Comparison of ENCODE assay signal across 9 cellular contexts in genomic region chr16:67399218-67399733, GRCh38. TPM values are rescaled to one million over a fixed set of nuclear protein-coding genes. Genes with fewer than 3 reads are reported as not detected.
DNase-seq lines count a peak whose midpoint lies in the region; ATAC-seq, FAIRE-seq and TF ChIP-seq lines count a peak whose summit lies in the region.
"Had no signal": no experiment of that assay in that cellular context is flagged by ENCODE, and none has a peak within 500 bp of the region (broad histone marks: within the 10 kb centered on the region; RNA-seq: fewer than 3 reads in every experiment).

No MANE protein-coding gene starts in this region.

- TF ChIP-seq POLR2A in GM12892 (IDR thresholded peaks at IDR 0.05; ENCODE audit: low read depth, low read length) (no peak), suprapubic skin (IDR thresholded peaks at IDR 0.05) (no peak)

- TF ChIP-seq EP300 in suprapubic skin (IDR thresholded peaks at IDR 0.05) = no peak

- no peak overlapping the region for H3K27ac Mint-ChIP-seq in memory B cell

- TF ChIP-seq CTCF in WI38 (IDR thresholded peaks at IDR 0.05; ENCODE audit: low read depth, low read length) (peak; percentile 61), coronary artery (IDR thresholded peaks at IDR 0.05) (peak; percentile 31), suprapubic skin (IDR thresholded peaks at IDR 0.05) (peak; percentile 48 to 65)

- H3K9me3 ChIP-seq in suprapubic skin (no peaks in the 10 kb centered on the region), MG63 (no peaks in the 10 kb centered on the region)

- H3K36me3 Mint-ChIP-seq in memory B cell = no peaks in the 10 kb centered on the region

- H3K27ac ChIP-seq in coronary artery (no peak overlapping the region), suprapubic skin (no peak overlapping the region)
- H3K27ac ChIP-seq: KMS-11 had no signal

- no peak overlapping the region for H3K4me3 Mint-ChIP-seq in memory B cell

- peaks cover 1% of the 10 kb centered on the region for H3K4me1 Mint-ChIP-seq in memory B cell

- WGBS in suprapubic skin = 32% methylated on average over 19 of the region's 42 CpGs

- peaks cover 10% of the 10 kb centered on the region for H3K27me3 Mint-ChIP-seq in memory B cell

- H3K4me1 ChIP-seq in suprapubic skin = peaks cover 75% of the 10 kb centered on the region

- no peaks in the 10 kb centered on the region for H3K27me3 ChIP-seq in suprapubic skin
- H3K27me3 ChIP-seq in MG63 = no peaks in the 10 kb centered on the region

- H3K4me3 ChIP-seq in WI38 (ENCODE audit: low read depth, low read length) = no peak overlapping the region
- peak overlapping the region; percentile 15 for H3K4me3 ChIP-seq in coronary artery
- no peak overlapping the region for H3K4me3 ChIP-seq in suprapubic skin
- no peak overlapping the region for H3K4me3 ChIP-seq in MG63

- H3K36me3 ChIP-seq in suprapubic skin (no peaks in the 10 kb centered on the region), MG63 (no peaks in the 10 kb centered on the region)

- no peaks in the 10 kb centered on the region for H3K9me3 Mint-ChIP-seq in memory B cell

- DNase-seq in GM12892 (ENCODE audit: insufficient read length) (peak; percentile 85), coronary artery (ENCODE audit: low spot score) (no peak), memory B cell (ENCODE audit: low spot score in 2 of 2) (peak; percentile 56 to 71), suprapubic skin (ENCODE audit: low spot score in 2 of 2) (peak in 1 of 2 donors; percentile 72), MG63 (no peak), RCC 7860 (ENCODE audit: low spot score) (no peak)

- FAIRE-seq in GM12892 (lab: Jason Lieb, UNC) (peak; percentile 63), RCC 7860 (lab: Jason Lieb, UNC) (no peak)

- peak; percentile 80 for ATAC-seq in memory B cell (ENCODE audit: low read depth)
- ATAC-seq in HG03521 (IDR thresholded peaks at IDR 0.05; ENCODE audit: unreplicated experiment) = no peak

RNA-seq across cellular contexts. Expression of gene TPPP3, which starts 6.0 kb away (rescaled TPM):
- not detected for polyA plus RNA-seq in GM12892 (2012; ENCODE audit: missing spikeins)
- total RNA-seq in suprapubic skin = 100 to 1,000 TPM in 3 of 4 donors, 10 to 100 TPM in 1; 47.6 to 182 (median 121) TPM
- total RNA-seq in MG63 (2014; rRNA removed; shearing (Covaris generic); ENCODE audit: low replicate concordance) = not detected in 2 replicates

RNA-seq across cellular contexts. Expression of gene ZDHHC1, which starts 17.0 kb away (rescaled TPM):
- polyA plus RNA-seq in GM12892 (2012; ENCODE audit: missing spikeins) = 0.40 TPM
- 10 to 100 TPM; 14.0 to 31.0 (median 23.8) TPM for total RNA-seq in suprapubic skin
- total RNA-seq in MG63 (2014; rRNA removed; shearing (Covaris generic); ENCODE audit: low replicate concordance) = 2.3 TPM in 1 of 2 replicates, not detected in the other

RNA-seq across cellular contexts. Expression of gene HSD11B2, which starts 31.6 kb away (rescaled TPM):
- 0.45 TPM for polyA plus RNA-seq in GM12892 (2012; ENCODE audit: missing spikeins)
- 100 to 1,000 TPM in 1 of 4 donors, 10 to 100 TPM in 3; 45.6 to 164 (median 69.1) TPM for total RNA-seq in suprapubic skin
- not detected in 2 replicates for total RNA-seq in MG63 (2014; rRNA removed; shearing (Covaris generic); ENCODE audit: low replicate concordance)

Comparison
In these comparisons a context has a peak if more than half of its experiments do, and no peak if none do; other contexts are left out.
1. DNase-seq: peak in GM12892 (single experiment) and memory B cell (2 of 2); none in coronary artery (single experiment), MG63 (single experiment) and RCC 7860 (single experiment).
2. RNA of gene TPPP3, which starts 6.0 kb away (total RNA-seq): 47.6 to 182 TPM in suprapubic skin; not detected in MG63; every median in the first group is over 10 times any median in the second.
3. RNA of gene HSD11B2, which starts 31.6 kb away (total RNA-seq): 45.6 to 164 TPM in suprapubic skin; not detected in MG63; every median in the first group is over 10 times any median in the second.
4. Peak in every context shown above with its lines, with median percentiles within 50 percentile points of each other: CTCF ChIP-seq.